7 cellular contexts compared by ENCODE assay signal in genomic region chr11:121466063-121466794, GRCh38. TPM values are rescaled to one million over a fixed set of nuclear protein-coding genes. Genes with fewer than 3 reads are reported as not detected.
DNase-seq lines count a peak whose midpoint lies in the region; ATAC-seq and TF ChIP-seq lines count a peak whose summit lies in the region.

No MANE protein-coding gene starts in this region.

- H3K9me3 ChIP-seq in mucosa of stomach (ENCODE audit: control insufficient read depth, low read length) (no peaks in the 10 kb centered on the region), thoracic aorta (no peaks in the 10 kb centered on the region)

- H3K27me3 ChIP-seq in mucosa of stomach (ENCODE audit: control insufficient read depth, insufficient read depth, low read length), result no peaks in the 10 kb centered on the region
- no peaks in the 10 kb centered on the region for H3K27me3 ChIP-seq in thoracic aorta (replicated peaks; ENCODE audit: insufficient read depth)

- peaks cover 55% of the 10 kb centered on the region for H3K4me1 ChIP-seq in mucosa of stomach (ENCODE audit: control insufficient read depth, insufficient read depth, low read length)
- peaks cover 41 to 78% of the 10 kb centered on the region in 2 donors for H3K4me1 ChIP-seq in thoracic aorta (ENCODE audit: control insufficient read depth in 1 of 2, low read depth in 2 of 2)

- DNase-seq in GM12864 (ENCODE audit: low read depth), result no peak
- peak; percentile 74 for DNase-seq in NCI-H146 treated with DMSO at 0.1 percent for 48 hours (lab: John Stamatoyannopoulos, UW; ENCODE audit: unreplicated experiment)
- peak; percentile 66 for DNase-seq in activated CD4-positive, alpha-beta T cell treated with anti-CD3 and anti-CD28 coated beads for 48 hours
- no peak for DNase-seq in epithelial cell of prostate (ENCODE audit: low read depth, low spot score)
- peak; percentile 95 for DNase-seq in thoracic aorta (ENCODE audit: low spot score)

- H3K4me3 ChIP-seq in GM12864 (ENCODE audit: low read depth, low read length) (peak overlapping the region; percentile 3; the same call in 1 of the 2 replicates), mucosa of stomach (ENCODE audit: low read length) (peak overlapping the region; percentile 45), thoracic aorta (peak overlapping the region; percentile 53)

- peak; percentile 96 for ATAC-seq in thoracic aorta (ENCODE audit: insufficient number of reproducible peaks, low FRiP score, low read depth)
- ATAC-seq in GM21390 (IDR thresholded peaks at IDR 0.05; ENCODE audit: unreplicated experiment), result no peak

- TF ChIP-seq CTCF in GM12864 (IDR thresholded peaks at IDR 0.05; ENCODE audit: low read depth, low read length, missing control alignments) (no peak), thoracic aorta (IDR thresholded peaks at IDR 0.05) (no peak)

- H3K27ac ChIP-seq in epithelial cell of prostate (peak overlapping the region; percentile 91), thoracic aorta (peak overlapping the region; percentile 77 to 83)

- peak overlapping the region; percentile 40 for H3K9ac ChIP-seq in mucosa of stomach (ENCODE audit: low read length)

- no peaks in the 10 kb centered on the region for H3K36me3 ChIP-seq in mucosa of stomach (ENCODE audit: control insufficient read depth, insufficient read depth, low read length)
- H3K36me3 ChIP-seq in thoracic aorta, result no peaks in the 10 kb centered on the region

RNA-seq across cellular contexts. Expression of gene SORL1, which starts 14.1 kb away (rescaled TPM):
- total RNA-seq in thoracic aorta, result 10 to 100 TPM; 26.9 to 33.0 TPM

Comparison
In these comparisons a context has a peak if more than half of its experiments do, and no peak if none do; other contexts are left out.
1. DNase-seq: peak in NCI-H146 treated with DMSO at 0.1 percent for 48 hours (single experiment), activated CD4-positive, alpha-beta T cell treated with anti-CD3 and anti-CD28 coated beads for 48 hours (single experiment) and thoracic aorta (single experiment); none in GM12864 (single experiment) and epithelial cell of prostate (single experiment).
2. H3K4me3 ChIP-seq: peak in every context shown above with its lines; median percentile 53 in thoracic aorta; 45 in mucosa of stomach; 3 in GM12864.